ENCODE assay signal across 8 cellular contexts in the genomic region with DNA sequence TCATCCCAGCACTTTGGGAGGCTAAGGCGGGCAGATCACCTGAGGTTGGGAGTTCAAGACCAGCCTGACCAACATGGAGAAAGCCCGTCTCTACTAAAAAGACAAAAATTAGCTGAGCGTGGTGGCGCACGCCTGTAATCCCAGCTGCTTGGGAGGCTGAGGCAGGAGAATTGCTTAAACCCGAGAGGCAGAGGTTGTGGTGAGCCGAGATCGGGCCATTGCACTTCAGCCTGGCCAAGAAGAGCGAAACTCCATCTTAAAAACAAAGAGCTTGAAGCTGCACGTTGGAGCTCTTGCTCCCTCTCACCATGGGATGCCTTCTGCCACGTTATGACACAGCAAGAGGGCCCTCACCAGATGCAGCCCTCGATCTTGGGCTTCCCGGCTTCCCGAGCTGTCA. TPM values are rescaled to one million over a fixed set of nuclear protein-coding genes. Genes with fewer than 3 reads are reported as not detected.
DNase-seq lines count a peak whose midpoint lies in the region; ATAC-seq and TF ChIP-seq lines count a peak whose summit lies in the region.
"Not testable (repeated sequence)": the region's sequence is repeated elsewhere in the genome, so short reads cannot be mapped to it uniquely, and the experiment has no call there.

No MANE protein-coding gene starts in this region.

- POLR2A ChIA-PET in IMR-90 (lab: Charles Lee; ENCODE audit: unreplicated experiment): not testable (repeated sequence)

- H3K4me1 ChIP-seq in IMR-90 (ENCODE audit: control insufficient read depth, insufficient read depth, low read length): peaks cover 13% of the 10 kb centered on the region
- H3K4me1 ChIP-seq in adipocyte (ENCODE audit: control insufficient read depth, insufficient read depth, low read length): peaks cover 25% of the 10 kb centered on the region
- H3K4me1 ChIP-seq in parathyroid adenoma: not testable (repeated sequence)
- peaks cover 29% of the 10 kb centered on the region for H3K4me1 ChIP-seq in stomach smooth muscle (ENCODE audit: control insufficient read depth, insufficient read depth, low read length)
- H3K4me1 ChIP-seq in tibial nerve: peaks cover 0 to 47% (median 18%) of the 10 kb centered on the region in 4 donors

- not testable (repeated sequence) for H3K9me3 ChIP-seq in IMR-90 (ENCODE audit: control insufficient read depth, insufficient read depth, low read length); adipocyte (ENCODE audit: control insufficient read depth, low read length); parathyroid adenoma (ENCODE audit: control insufficient read depth, low read length); stomach smooth muscle (ENCODE audit: control insufficient read depth in 2 of 2, low read length in 2 of 2); tibial nerve

- not testable (repeated sequence) for H3K36me3 Mint-ChIP-seq in glutamatergic neuron (ENCODE audit: unreplicated experiment)

- dilution Hi-C loops in IMR-90 (cut with HindIII; ENCODE audit: low sequenced_read_pairs, unreplicated experiment): not testable (repeated sequence)

- H2AK9ac ChIP-seq in IMR-90 (replicated peaks; ENCODE audit: low read depth, low read length, poor library complexity): peak overlapping the region; percentile 78

- H3K23ac ChIP-seq in IMR-90 (ENCODE audit: low read depth, low read length): not testable (repeated sequence)

- not testable (repeated sequence) for H2AK5ac ChIP-seq in IMR-90 (ENCODE audit: low read depth, low read length)

- H3K4me3 Mint-ChIP-seq in glutamatergic neuron (ENCODE audit: unreplicated experiment): not testable (repeated sequence)

- in situ Hi-C loops in IMR-90 (cut with MboI; ENCODE audit: low sequenced_read_pairs): loop anchor here (5.0 to 10.0 kb wide), 2 partner anchors 114 to 202 kb away; no protein-coding TSS in a partner anchor

- not testable (repeated sequence) for H3K27ac ChIP-seq in IMR-90 (ENCODE audit: insufficient read depth, low read length)
- H3K27ac ChIP-seq in cingulate gyrus (ENCODE audit: low read depth, low read length): peak overlapping the region; percentile 97
- H3K27ac ChIP-seq in layer of hippocampus (ENCODE audit: low read depth, low read length): peak overlapping the region; percentile 97
- H3K27ac ChIP-seq in parathyroid adenoma: peak overlapping the region; percentile 90
- peak overlapping the region; percentile 85 for H3K27ac ChIP-seq in stomach smooth muscle (ENCODE audit: low read length)
- peak overlapping the region in 3 of 4 donors; percentile 43 to 87 (median 76) for H3K27ac ChIP-seq in tibial nerve

- not testable (repeated sequence) for H2BK15ac ChIP-seq in IMR-90 (ENCODE audit: low read depth, low read length)

- not testable (repeated sequence) for H3K4me3 ChIP-seq in IMR-90 (ENCODE audit: insufficient read depth, low read depth, low read length); adipocyte (ENCODE audit: low read length); parathyroid adenoma (ENCODE audit: low read depth, low read length); stomach smooth muscle (ENCODE audit: low read length in 2 of 2); tibial nerve

- not testable (repeated sequence) for TF ChIP-seq EP300 in tibial nerve (IDR thresholded peaks at IDR 0.05)

- not testable (repeated sequence) for BruUV-seq in IMR-90 (replicated peaks; lab: Mats Ljungman, UMichigan)

- not testable (repeated sequence) for H3K79me2 ChIP-seq in parathyroid adenoma

- not testable (repeated sequence) for TF ChIP-seq RAD21 in IMR-90 (IDR thresholded peaks at IDR 0.05; ENCODE audit: low read length)

- not testable (repeated sequence) for TF ChIP-seq POLR2A in IMR-90 (IDR thresholded peaks at IDR 0.05; ENCODE audit: low read depth, low read length); tibial nerve (IDR thresholded peaks at IDR 0.05)

- WGBS in IMR-90 (ENCODE audit: extremely low coverage in 2 of 2, insufficient read length in 1 of 2), 2 experiments: 100% methylated on average over 3 of the region's 14 CpGs; no CpG with 5 or more reads in 1 of the 2 experiments
- 93 to 95% methylated on average over 14 of the region's 14 CpGs for WGBS in tibial nerve, 2 donors

- ATAC-seq in IMR-90 (ENCODE audit: low read depth): not testable (repeated sequence)

- DNase-seq in IMR-90; adipocyte (ENCODE audit: low read depth); glutamatergic neuron; tibial nerve (ENCODE audit: low spot score in 2 of 2): not testable (repeated sequence)

- not testable (repeated sequence) for H3K4me1 Mint-ChIP-seq in glutamatergic neuron (ENCODE audit: low read depth, unreplicated experiment)

- H3K4ac ChIP-seq in IMR-90 (ENCODE audit: low read depth, low read length): not testable (repeated sequence)

- CTCF ChIA-PET in IMR-90 (lab: Yijun Ruan, JAX): interaction anchor here (0.6 to 4.0 kb wide), 8 partner anchors 9 to 154 kb away, joined by 3 to 35 read pairs (median 4); partner anchors contain the start of gene TOB2

- H2BK20ac ChIP-seq in IMR-90 (ENCODE audit: low read depth, low read length): not testable (repeated sequence)

- H4K5ac ChIP-seq in IMR-90 (ENCODE audit: low read depth, low read length): not testable (repeated sequence)

- H4K91ac ChIP-seq in IMR-90 (ENCODE audit: insufficient read depth, low read depth, low read length): not testable (repeated sequence)

- not testable (repeated sequence) for H3K18ac ChIP-seq in IMR-90 (ENCODE audit: low read depth, low read length)

- not testable (repeated sequence) for TF ChIP-seq CTCF in IMR-90 (conservative IDR thresholded peaks at IDR 0.05; ENCODE audit: low read depth, low read length); glutamatergic neuron (IDR thresholded peaks at IDR 0.05; ENCODE audit: partially characterized antibody, unreplicated experiment); parathyroid adenoma (IDR thresholded peaks at IDR 0.05); tibial nerve (IDR thresholded peaks at IDR 0.05)

- H3K4me2 ChIP-seq in IMR-90 (ENCODE audit: low read depth, low read length); parathyroid adenoma (ENCODE audit: low read length): not testable (repeated sequence)

- H3K9me1 ChIP-seq in IMR-90 (ENCODE audit: insufficient read depth, low read length): not testable (repeated sequence)

- not testable (repeated sequence) for H2BK120ac ChIP-seq in IMR-90 (ENCODE audit: low read depth, low read length)

- not testable (repeated sequence) for H3K36me3 ChIP-seq in IMR-90 (ENCODE audit: control insufficient read depth, insufficient read depth, low read length); adipocyte (ENCODE audit: control insufficient read depth, insufficient read depth, low read length, severe bottlenecking); parathyroid adenoma (ENCODE audit: control insufficient read depth, insufficient read depth, low read length)
- H3K36me3 ChIP-seq in stomach smooth muscle (ENCODE audit: control insufficient read depth in 2 of 2, insufficient read depth in 2 of 2, low read length in 2 of 2) (peaks cover 2 to 12% of the 10 kb centered on the region in 2 donors), tibial nerve (peaks cover 0 to 23% (median 0%) of the 10 kb centered on the region in 3 donors)

- H4K8ac ChIP-seq in IMR-90 (ENCODE audit: low read depth in 2 of 2, low read length in 2 of 2): peak overlapping the region in 1 of 2 experiments; percentile 35; a peak in 1 of 4 replicates

- H3K27me3 Mint-ChIP-seq in glutamatergic neuron (ENCODE audit: unreplicated experiment): not testable (repeated sequence)

- H3K9me3 Mint-ChIP-seq in glutamatergic neuron (ENCODE audit: unreplicated experiment): not testable (repeated sequence)

- H2AFZ ChIP-seq in IMR-90 (replicated peaks; ENCODE audit: low read length, poor library complexity); parathyroid adenoma: not testable (repeated sequence)

- intact Hi-C loops in IMR-90 (cut with micrococcal nuclease): loop anchor here (1.0 kb wide), 1 partner anchor 114 kb away; no protein-coding TSS in a partner anchor

- H3K14ac ChIP-seq in IMR-90 (replicated peaks; ENCODE audit: low read depth, low read length): not testable (repeated sequence)

- not testable (repeated sequence) for H3K79me1 ChIP-seq in IMR-90 (ENCODE audit: low read depth in 1 of 2, low read length in 2 of 2)

- H3K27ac Mint-ChIP-seq in glutamatergic neuron (ENCODE audit: unreplicated experiment): peak overlapping the region; percentile 34

- not testable (repeated sequence) for H3K9ac ChIP-seq in IMR-90 (ENCODE audit: low read depth, low read length); parathyroid adenoma; stomach smooth muscle (ENCODE audit: low read length in 2 of 2)
- H3K9ac ChIP-seq in adipocyte (ENCODE audit: low read length): peak overlapping the region; percentile 83

- not testable (repeated sequence) for H3K56ac ChIP-seq in IMR-90 (ENCODE audit: extremely low read depth, insufficient read depth, low read length)

- H3K27me3 ChIP-seq in IMR-90 (ENCODE audit: control insufficient read depth, insufficient read depth, low read length); adipocyte (replicated peaks; ENCODE audit: control insufficient read depth, insufficient read depth, low read length); layer of hippocampus (ENCODE audit: control insufficient read depth, insufficient read depth, low read length); parathyroid adenoma (ENCODE audit: control insufficient read depth, insufficient read depth, low read length); stomach smooth muscle (ENCODE audit: control insufficient read depth in 1 of 2, insufficient read depth in 2 of 2, low read length in 2 of 2); tibial nerve: not testable (repeated sequence)

- not testable (repeated sequence) for H4K20me1 ChIP-seq in IMR-90 (ENCODE audit: insufficient read depth, low read length)

- H2BK5ac ChIP-seq in IMR-90 (ENCODE audit: low read depth, low read length, poor library complexity, severe bottlenecking): not testable (repeated sequence)

RNA-seq across cellular contexts. Expression of gene TEF, which starts 21.1 kb away (rescaled TPM):
- total RNA-seq in IMR-90 (2012; rRNA removed) (5.6 and 6.1 TPM in 2 replicates), glutamatergic neuron (ENCODE audit: unreplicated experiment) (13.9 TPM), tibial nerve (10 to 100 TPM; 20.1 to 49.4 (median 43.9) TPM)
- 11.6 and 14.4 TPM in 2 replicates for polyA plus RNA-seq in IMR-90 (2012; rRNA removed)
- polyA plus RNA-seq in IMR-90 (2012; cell fraction: cytosol; rRNA removed): 4.4 and 5.7 TPM in 2 replicates
- 4.7 and 8.8 TPM in 2 replicates for polyA plus RNA-seq in IMR-90 (2012; cell fraction: nucleus; rRNA removed; ENCODE audit: low replicate concordance)

RNA-seq across cellular contexts. Expression of gene TOB2, which starts 43.8 kb away (rescaled TPM):
- total RNA-seq in IMR-90 (2012; rRNA removed) (16.9 and 17.4 TPM in 2 replicates), glutamatergic neuron (ENCODE audit: unreplicated experiment) (43.3 TPM), tibial nerve (10 to 100 TPM; 50.8 to 67.3 (median 56.9) TPM)
- polyA plus RNA-seq in IMR-90 (2012; rRNA removed): 23.3 and 24.2 TPM in 2 replicates
- polyA plus RNA-seq in IMR-90 (2012; cell fraction: cytosol; rRNA removed): 16.0 and 24.3 TPM in 2 replicates
- polyA plus RNA-seq in IMR-90 (2012; cell fraction: nucleus; rRNA removed; ENCODE audit: low replicate concordance): 16.4 and 23.4 TPM in 2 replicates
